Comparison of ENCODE assay signal across 9 cellular contexts in the genomic region with DNA sequence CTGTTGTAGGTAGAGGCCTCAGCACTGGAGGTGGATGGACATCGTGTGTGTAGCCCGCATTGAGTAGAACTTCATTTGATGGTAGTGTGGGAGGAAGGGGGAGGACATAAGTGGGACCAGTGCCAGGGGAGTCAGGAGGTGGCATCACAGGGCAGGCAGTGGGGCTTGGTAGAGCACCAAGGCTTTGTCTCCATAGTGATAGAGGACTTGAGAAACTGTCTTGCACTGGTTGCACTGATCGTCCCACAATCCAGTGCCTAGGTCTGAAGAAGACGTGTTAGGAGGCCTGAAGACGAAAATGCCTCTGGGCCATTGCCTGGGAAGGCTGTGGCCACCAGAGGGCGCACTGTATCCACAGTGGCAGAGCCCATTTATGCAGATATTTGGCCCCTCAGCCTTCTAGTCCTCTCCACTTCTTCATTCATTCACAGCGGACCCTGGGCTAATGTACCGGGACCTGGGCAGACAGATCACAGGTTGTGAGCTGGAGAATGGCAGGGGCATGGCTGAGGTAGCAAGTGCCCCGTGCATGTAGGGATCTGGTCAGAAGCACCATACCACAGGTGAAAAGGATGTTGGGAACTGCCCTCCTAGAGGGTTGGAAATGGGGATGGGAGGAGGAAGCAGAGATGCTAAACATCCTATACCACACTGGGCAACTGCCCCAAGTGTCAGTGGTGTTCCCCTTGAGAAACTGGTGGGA.
A peak's percentile ranks its signal among the peaks of the same experiment; 100 is the strongest.
DNase-seq lines count a peak whose midpoint lies in the region; ATAC-seq and TF ChIP-seq lines count a peak whose summit lies in the region.
"Had no signal": no experiment of that assay in that cellular context is flagged by ENCODE, and none has a peak within 500 bp of the region (broad histone marks: within the 10 kb centered on the region; RNA-seq: fewer than 3 reads in every experiment).

No MANE protein-coding gene starts in this region.

- H3K4me1 Mint-ChIP-seq in HFFc6 (ENCODE audit: low read depth): peaks cover 6% of the 10 kb centered on the region; the same call in 1 of the 2 replicates

- ATAC-seq in left lobe of liver (peak; percentile 92), HG03097 (IDR thresholded peaks at IDR 0.05; ENCODE audit: low FRiP score, unreplicated experiment) (no peak)

- peak; percentile 99 for TF ChIP-seq CTCF in HFFc6 (IDR thresholded peaks at IDR 0.05)

- no peaks in the 10 kb centered on the region; the same call in 1 of the 2 replicates for H3K27me3 Mint-ChIP-seq in HFFc6 (ENCODE audit: insufficient read depth)

- no peaks in the 10 kb centered on the region; the same call in 1 of the 2 replicates for H3K36me3 Mint-ChIP-seq in HFFc6 (ENCODE audit: low read depth)

- no peaks in the 10 kb centered on the region for H3K9me3 Mint-ChIP-seq in HFFc6
- H3K9me3 Mint-ChIP-seq: T-helper 1 cell treated with Interleukin-12 subunit alpha and Interleukin-12 subunit beta and Interleukin-4 antibody, amounts not matched to agents 30 μg/mL and 1 μg/mL, for 36 hours had no signal

- no peak overlapping the region for H3K4me3 Mint-ChIP-seq in HFFc6
- H3K4me3 Mint-ChIP-seq: T-helper 1 cell treated with Interleukin-12 subunit alpha and Interleukin-12 subunit beta and Interleukin-4 antibody, amounts not matched to agents 30 μg/mL and 1 μg/mL, for 36 hours had no signal

- no peak overlapping the region for H3K27ac Mint-ChIP-seq in HFFc6
- H3K27ac Mint-ChIP-seq: T-helper 1 cell treated with Interleukin-12 subunit alpha and Interleukin-12 subunit beta and Interleukin-4 antibody, amounts not matched to agents 30 μg/mL and 1 μg/mL, for 36 hours had no signal

- DNase-seq in COR-L47 (lab: John Stamatoyannopoulos, UW) (peak; percentile 48), HFFc6 (peak; percentile 61), NCI-H510A treated with DMSO at 0.1 percent for 48 hours (lab: John Stamatoyannopoulos, UW) (peak; percentile 83), cerebellum (ENCODE audit: low spot score) (peak; percentile 82), left lobe of liver (ENCODE audit: low spot score) (peak; percentile 82)
- DNase-seq in activated CD4-positive, alpha-beta T cell treated with anti-CD3 and anti-CD28 coated beads for 4 hours: peak; percentile 79 to 86
- DNase-seq in stimulated activated CD4-positive, alpha-beta T cell treated with anti-CD3 and anti-CD28 coated beads, Interleukin-4, amount 100 ng/mL, for 24 hours: peak; percentile 88
